12 cellular contexts compared by ENCODE assay signal in the genomic region with DNA sequence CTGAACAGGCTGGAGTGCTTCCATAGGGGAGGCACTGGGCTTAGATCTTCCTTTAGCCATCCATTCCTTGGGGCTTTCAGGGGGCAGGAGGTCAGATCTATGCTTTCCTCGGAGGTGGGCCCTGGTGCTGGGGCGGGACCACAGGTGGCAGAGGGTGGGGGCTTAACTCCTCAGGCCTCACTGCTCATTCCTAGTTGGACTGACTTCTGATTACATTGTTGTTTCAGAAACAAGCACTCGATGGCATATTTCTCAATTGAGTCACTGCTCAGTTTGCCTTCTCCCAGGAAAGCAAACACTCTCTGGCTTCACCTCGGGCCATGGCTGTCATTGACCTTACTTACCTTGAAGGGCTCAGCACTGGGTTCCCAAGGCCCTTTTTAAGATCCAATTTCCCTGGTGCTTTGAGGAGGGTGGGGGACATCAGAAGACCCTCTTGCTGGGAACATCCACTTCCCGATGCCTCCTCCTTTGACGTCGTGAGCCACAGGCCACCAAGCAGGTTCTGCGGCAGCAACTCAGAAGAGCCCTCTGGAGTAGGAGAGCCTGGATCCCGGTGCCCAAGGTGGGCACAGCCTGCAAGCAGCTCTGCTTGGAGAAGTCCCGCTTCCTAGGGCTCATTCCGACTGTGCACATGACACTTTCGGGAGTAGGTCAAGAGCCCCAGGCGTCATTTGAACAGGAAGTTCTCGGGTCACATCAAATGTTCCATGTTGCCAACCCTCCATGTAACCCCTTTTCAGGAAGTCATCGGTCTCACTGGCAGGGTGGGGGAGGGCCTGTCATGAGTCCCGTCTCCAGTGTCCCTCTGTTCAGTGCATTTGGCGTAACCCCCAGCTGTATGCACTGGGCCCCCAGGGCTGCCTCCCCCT. TPM values are rescaled to one million over a fixed set of nuclear protein-coding genes. Genes with fewer than 3 reads are reported as not detected.
A peak's percentile ranks its signal among the peaks of the same experiment; 100 is the strongest.
DNase-seq lines count a peak whose midpoint lies in the region; ATAC-seq and TF ChIP-seq lines count a peak whose summit lies in the region.
"Had no signal": no experiment of that assay in that cellular context is flagged by ENCODE, and none has a peak within 500 bp of the region (broad histone marks: within the 10 kb centered on the region; RNA-seq: fewer than 3 reads in every experiment).

No MANE protein-coding gene starts in this region.

- H3K9me3 ChIP-seq in PC-9 (ENCODE audit: insufficient read depth, low read depth): no peaks in the 10 kb centered on the region
- H3K9me3 ChIP-seq in esophagus squamous epithelium: no peaks in the 10 kb centered on the region
- no peaks in the 10 kb centered on the region for H3K9me3 ChIP-seq in osteoblast (ENCODE audit: low read depth, low read length)
- H3K9me3 ChIP-seq in prostate gland: no peaks in the 10 kb centered on the region

- H3K4me2 ChIP-seq in PC-9: peak overlapping the region; percentile 82
- H3K4me2 ChIP-seq in osteoblast (ENCODE audit: insufficient read depth, low read length): no peak overlapping the region

- TF ChIP-seq CTCF in PC-9 (conservative IDR thresholded peaks at IDR 0.05) (no peak), esophagus squamous epithelium (IDR thresholded peaks at IDR 0.05) (no peak), osteoblast (IDR thresholded peaks at IDR 0.05; ENCODE audit: extremely low read depth, low read depth, low read length) (no peak), prostate gland (IDR thresholded peaks at IDR 0.05) (no peak)

- H3K27me3 ChIP-seq in PC-9 (ENCODE audit: insufficient read depth, low read depth) (no peaks in the 10 kb centered on the region), esophagus squamous epithelium (no peaks in the 10 kb centered on the region), osteoblast (ENCODE audit: insufficient read depth, low read length) (no peaks in the 10 kb centered on the region), prostate gland (replicated peaks; ENCODE audit: insufficient read depth) (no peaks in the 10 kb centered on the region)

- no TSS peak for BruUV-seq in PC-9 (replicated peaks; lab: Mats Ljungman, UMichigan)

- no peak for TF ChIP-seq POLR2A in esophagus squamous epithelium (IDR thresholded peaks at IDR 0.05)
- no peak for TF ChIP-seq POLR2A in prostate gland (IDR thresholded peaks at IDR 0.05)

- H3K27ac ChIP-seq in PC-9 (peak overlapping the region; percentile 92), esophagus squamous epithelium (peak overlapping the region; percentile 72 to 93 (median 84)), osteoblast (ENCODE audit: low read depth, low read length) (no peak overlapping the region), prostate gland (no peak overlapping the region)

- H3K79me2 ChIP-seq in PC-9 (ENCODE audit: low read depth): no peaks in the 10 kb centered on the region
- H3K79me2 ChIP-seq in osteoblast (ENCODE audit: insufficient read depth, low read length): no peaks in the 10 kb centered on the region

- POLR2A ChIA-PET in PC-9 (lab: Charles Lee; ENCODE audit: unreplicated experiment): interaction anchor here (0.6 kb wide), 1 partner anchor 46 kb away, joined by 5 read pairs; no protein-coding TSS in a partner anchor

- 43 to 48% methylated on average over 11 to 14 of the region's 17 CpGs for WGBS in esophagus squamous epithelium, 2 donors
- 69% methylated on average over 15 of the region's 17 CpGs for WGBS in prostate gland

- intact Hi-C loops in PC-9 (cut with micrococcal nuclease; ENCODE audit: unreplicated experiment) (loop anchor here (2.0 kb wide), 4 partner anchors 38 to 78 kb away; no protein-coding TSS in a partner anchor), esophagus squamous epithelium (cut with DNase I) (no loop called here), prostate gland (cut with DNase I) (no loop called here)

- H4K20me1 ChIP-seq in PC-9 (ENCODE audit: insufficient read depth) (no peaks in the 10 kb centered on the region), osteoblast (ENCODE audit: insufficient read depth, low read length) (no peaks in the 10 kb centered on the region)

- H3K36me3 ChIP-seq in PC-9 (ENCODE audit: low read depth): no peaks in the 10 kb centered on the region
- H3K36me3 ChIP-seq in esophagus squamous epithelium: no peaks in the 10 kb centered on the region
- H3K36me3 ChIP-seq in osteoblast (ENCODE audit: insufficient read depth, low read length): no peaks in the 10 kb centered on the region
- no peaks in the 10 kb centered on the region for H3K36me3 ChIP-seq in prostate gland

- H2AFZ ChIP-seq in PC-9: no peak overlapping the region
- H2AFZ ChIP-seq in osteoblast (ENCODE audit: low read length): no peak overlapping the region

- H3K4me3 ChIP-seq in PC-9 (no peak overlapping the region; the same call in 1 of the 2 replicates), esophagus squamous epithelium (no peak overlapping the region), osteoblast (ENCODE audit: insufficient read depth, low read length) (no peak overlapping the region), prostate gland (no peak overlapping the region)

- in situ Hi-C loops in Caki2 (cut with HindIII; ENCODE audit: low pct_unique_long_range_greater_than_20kb, low sequenced_read_pairs): no loop called here

- DNase-seq in Caki2 (ENCODE audit: low read depth): peak; percentile 70
- peak; percentile 69 to 95 for DNase-seq in PC-9
- no peak for DNase-seq in esophagus squamous epithelium (lab: John Stamatoyannopoulos, UW)
- peak; percentile 97 for DNase-seq in osteoblast (ENCODE audit: insufficient read length, low spot score, missing footprints)
- no peak for DNase-seq in NCI-H748 (lab: John Stamatoyannopoulos, UW; ENCODE audit: unreplicated experiment)
- no peak for DNase-seq in prostate gland (ENCODE audit: low spot score)
- DNase-seq: activated CD4-positive, alpha-beta T cell treated with anti-CD3 and anti-CD28 coated beads for 1 hour; activated naive CD4-positive, alpha-beta T cell treated with anti-CD3 and anti-CD28 coated beads, Interleukin-2, amount 50 U/mL, for 16 hours; foreskin melanocyte had no signal

- H3F3A ChIP-seq in PC-9 (ENCODE audit: insufficient read depth, low read depth): peaks cover 31% of the 10 kb centered on the region

- CTCF ChIA-PET in PC-9 (lab: Charles Lee): interaction anchor here (1.0 kb wide), 1 partner anchor 41 kb away, joined by 3 read pairs; the partner anchor contains the start of gene SDC1

- peaks cover 53% of the 10 kb centered on the region for H3K4me1 ChIP-seq in PC-9 (replicated peaks; ENCODE audit: insufficient read depth)
- H3K4me1 ChIP-seq in esophagus squamous epithelium: peaks cover 30 to 100% (median 32%) of the 10 kb centered on the region in 3 donors
- peaks cover 15% of the 10 kb centered on the region for H3K4me1 ChIP-seq in osteoblast (ENCODE audit: insufficient read depth, low read length)
- H3K4me1 ChIP-seq in prostate gland (replicated peaks): peaks cover 3% of the 10 kb centered on the region

- H3K9me2 ChIP-seq in PC-9 (ENCODE audit: insufficient read depth): no peaks in the 10 kb centered on the region

- ATAC-seq in GM21737 (IDR thresholded peaks at IDR 0.05; ENCODE audit: unreplicated experiment) (no peak), HG03045 (IDR thresholded peaks at IDR 0.05; ENCODE audit: unreplicated experiment) (no peak)
- ATAC-seq: natural killer cell treated with Interleukin-12 subunit alpha and Interleukin-12 subunit beta and Interleukin-15 and Interleukin-18, amount 100 ng/mL, for 72 hours had no signal

RNA-seq across cellular contexts. Expression of gene SDC1, which starts 40.6 kb away (rescaled TPM):
- total RNA-seq in Caki2 (2014; rRNA removed; shearing (Covaris generic); ENCODE audit: low replicate concordance): 187 and 188 TPM in 2 replicates
- total RNA-seq in PC-9 (2021) (114 and 128 TPM in 2 replicates), esophagus squamous epithelium (100 to 1,000 TPM; 355 to 757 (median 496) TPM), osteoblast (7.6 and 11.8 TPM in 2 replicates), prostate gland (100 to 1,000 TPM; 103 to 167 TPM)
- total RNA-seq: natural killer cell treated with Interleukin-12 subunit alpha and Interleukin-12 subunit beta and Interleukin-15 and Interleukin-18, amount 100 ng/mL, for 72 hours had no signal

Comparison
In these comparisons a context has a peak if more than half of its experiments do, and no peak if none do; other contexts are left out.
1. DNase-seq: peak in Caki2 (single experiment), PC-9 (2 of 2) and osteoblast (single experiment); none in esophagus squamous epithelium (single experiment), NCI-H748 (single experiment) and prostate gland (single experiment).
2. H3K27ac ChIP-seq: peak in PC-9 (single experiment) and esophagus squamous epithelium (4 of 4); none in osteoblast (single experiment) and prostate gland (0 of 2).